ENCODE assay signal across 1 cellular context in genomic region chr7:128874140-128875031, GRCh38.
TF ChIP-seq lines count a peak whose summit lies in the region.

No MANE protein-coding gene starts in this region.

TF ChIP-seq in HepG2, 621 proteins besides CTCF, POLR2A, EP300 and RAD21 (continued from another document and continues in another):
- TF ChIP-seq AFF4 (CRISPR knock-in tag; IDR thresholded peaks at IDR 0.05) (no peak), ZBTB46 (CRISPR knock-in tag; IDR thresholded peaks at IDR 0.05; ENCODE audit: borderline replicate concordance) (no peak), ZNF263 (CRISPR knock-in tag; IDR thresholded peaks at IDR 0.05) (no peak), PRMT3 (CRISPR knock-in tag; IDR thresholded peaks at IDR 0.05; ENCODE audit: borderline replicate concordance, low read depth) (no peak), ZNF570 (CRISPR knock-in tag; IDR thresholded peaks at IDR 0.05; ENCODE audit: borderline replicate concordance) (no peak), ETV5 (CRISPR knock-in tag; IDR thresholded peaks at IDR 0.05; ENCODE audit: borderline replicate concordance) (no peak; the same call in 1 of the 2 replicates), HNRNPLL (IDR thresholded peaks at IDR 0.05; ENCODE audit: low read depth, low read length, poor library complexity, severe bottlenecking) (peak; percentile 30), ZNF503 (CRISPR knock-in tag; IDR thresholded peaks at IDR 0.05) (no peak), MEIS2 (CRISPR knock-in tag; IDR thresholded peaks at IDR 0.05) (0 out of 2 replicates have a peak, but pooled peaks have one; percentile 26), GRHL1 (CRISPR knock-in tag; conservative IDR thresholded peaks at IDR 0.05) (no peak), ARID5B (CRISPR knock-in tag; IDR thresholded peaks at IDR 0.05) (no peak), HNF4G (IDR thresholded peaks at IDR 0.05; ENCODE audit: borderline replicate concordance, low read depth, low read length) (no peak), HNF4G (CRISPR knock-in tag; IDR thresholded peaks at IDR 0.05; ENCODE audit: borderline replicate concordance, low read depth) (no peak), ZNF577 (CRISPR knock-in tag; IDR thresholded peaks at IDR 0.05; ENCODE audit: borderline replicate concordance, low read depth) (no peak), ZFX (CRISPR knock-in tag; IDR thresholded peaks at IDR 0.05; ENCODE audit: low read depth) (no peak), YEATS2 (CRISPR knock-in tag; IDR thresholded peaks at IDR 0.05; ENCODE audit: borderline replicate concordance) (no peak), ATF6 (CRISPR knock-in tag; conservative IDR thresholded peaks at IDR 0.05) (no peak), CEBPB (IDR thresholded peaks at IDR 0.05; ENCODE audit: borderline replicate concordance, low read depth, low read length) (no peak), HDAC1 (CRISPR knock-in tag; IDR thresholded peaks at IDR 0.05) (no peak), ISL2 (CRISPR knock-in tag; IDR thresholded peaks at IDR 0.05) (0 out of 2 replicates have a peak, but pooled peaks have one; percentile 17), NFE2L2 (IDR thresholded peaks at IDR 0.05; ENCODE audit: low read length) (no peak), ZBTB26 (CRISPR knock-in tag; IDR thresholded peaks at IDR 0.05; ENCODE audit: borderline replicate concordance) (no peak), SCMH1 (CRISPR knock-in tag; IDR thresholded peaks at IDR 0.05; ENCODE audit: borderline replicate concordance) (no peak), ZNF749 (CRISPR knock-in tag; IDR thresholded peaks at IDR 0.05; ENCODE audit: borderline replicate concordance) (no peak), TFDP2 (CRISPR knock-in tag; IDR thresholded peaks at IDR 0.05) (no peak), ZNF207 (IDR thresholded peaks at IDR 0.05; ENCODE audit: borderline replicate concordance) (no peak), NCOA5 (CRISPR knock-in tag; IDR thresholded peaks at IDR 0.05) (no peak), SATB2 (CRISPR knock-in tag; IDR thresholded peaks at IDR 0.05) (no peak), ZNF350 (CRISPR knock-in tag; IDR thresholded peaks at IDR 0.05; ENCODE audit: borderline replicate concordance, low read depth) (no peak), TMF1 (CRISPR knock-in tag; IDR thresholded peaks at IDR 0.05; ENCODE audit: low read depth) (no peak), ZHX1 (CRISPR knock-in tag; IDR thresholded peaks at IDR 0.05; ENCODE audit: low read depth) (no peak), ZNF354B (CRISPR knock-in tag; IDR thresholded peaks at IDR 0.05) (no peak), ZNF333 (CRISPR knock-in tag; IDR thresholded peaks at IDR 0.05; ENCODE audit: borderline replicate concordance) (no peak), ATF7-NPFF (CRISPR knock-in tag; IDR thresholded peaks at IDR 0.05; ENCODE audit: low read depth) (0 out of 2 replicates have a peak, but pooled peaks have one; percentile 3), ZNF879 (CRISPR knock-in tag; IDR thresholded peaks at IDR 0.05) (no peak), AGO2 (optimal IDR thresholded peaks at IDR 0.05; ENCODE audit: low read depth, low read length) (peak; percentile 36), ZBTB42 (CRISPR knock-in tag; IDR thresholded peaks at IDR 0.05) (no peak), NR3C1 (CRISPR knock-in tag; IDR thresholded peaks at IDR 0.05) (no peak), ARHGAP35 (CRISPR knock-in tag; IDR thresholded peaks at IDR 0.05; ENCODE audit: borderline replicate concordance) (no peak), FOXA3 (CRISPR knock-in tag; IDR thresholded peaks at IDR 0.05) (no peak), YEATS4 (CRISPR knock-in tag; IDR thresholded peaks at IDR 0.05; ENCODE audit: borderline replicate concordance) (no peak), FOXO1 (CRISPR knock-in tag; IDR thresholded peaks at IDR 0.05) (no peak)
